Comparison of ENCODE assay signal across 2 cellular contexts in genomic region chr1:15915991-15916390, GRCh38.
TF ChIP-seq lines count a peak whose summit lies in the region.

No MANE protein-coding gene starts in this region.

TF ChIP-seq in SK-N-SH, 30 proteins besides CTCF, POLR2A, EP300 and RAD21 (continued from another document):
- TF ChIP-seq SIN3A (IDR thresholded peaks at IDR 0.05; ENCODE audit: borderline replicate concordance, low read depth, low read length) (no peak), CHD2 (IDR thresholded peaks at IDR 0.05; ENCODE audit: low read length, partially characterized antibody) (no peak), TCF12 (IDR thresholded peaks at IDR 0.05) (no peak), NRF1 (IDR thresholded peaks at IDR 0.05; ENCODE audit: low read depth, low read length) (no peak), MAX (IDR thresholded peaks at IDR 0.05; ENCODE audit: low read depth) (no peak)
- TF ChIP-seq, protein P1, sequence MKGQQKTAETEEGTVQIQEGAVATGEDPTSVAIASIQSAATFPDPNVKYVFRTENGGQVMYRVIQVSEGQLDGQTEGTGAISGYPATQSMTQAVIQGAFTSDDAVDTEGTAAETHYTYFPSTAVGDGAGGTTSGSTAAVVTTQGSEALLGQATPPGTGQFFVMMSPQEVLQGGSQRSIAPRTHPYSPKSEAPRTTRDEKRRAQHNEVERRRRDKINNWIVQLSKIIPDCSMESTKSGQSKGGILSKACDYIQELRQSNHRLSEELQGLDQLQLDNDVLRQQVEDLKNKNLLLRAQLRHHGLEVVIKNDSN (IDR thresholded peaks at IDR 0.05; ENCODE audit: borderline replicate concordance, low read depth) = no peak

TF ChIP-seq in SK-N-SH treated with all-trans-retinoic acid at 6 μM for 48 hours, 23 proteins besides CTCF, POLR2A, EP300 and RAD21 (continued from another document):
- TF ChIP-seq, protein P2, sequence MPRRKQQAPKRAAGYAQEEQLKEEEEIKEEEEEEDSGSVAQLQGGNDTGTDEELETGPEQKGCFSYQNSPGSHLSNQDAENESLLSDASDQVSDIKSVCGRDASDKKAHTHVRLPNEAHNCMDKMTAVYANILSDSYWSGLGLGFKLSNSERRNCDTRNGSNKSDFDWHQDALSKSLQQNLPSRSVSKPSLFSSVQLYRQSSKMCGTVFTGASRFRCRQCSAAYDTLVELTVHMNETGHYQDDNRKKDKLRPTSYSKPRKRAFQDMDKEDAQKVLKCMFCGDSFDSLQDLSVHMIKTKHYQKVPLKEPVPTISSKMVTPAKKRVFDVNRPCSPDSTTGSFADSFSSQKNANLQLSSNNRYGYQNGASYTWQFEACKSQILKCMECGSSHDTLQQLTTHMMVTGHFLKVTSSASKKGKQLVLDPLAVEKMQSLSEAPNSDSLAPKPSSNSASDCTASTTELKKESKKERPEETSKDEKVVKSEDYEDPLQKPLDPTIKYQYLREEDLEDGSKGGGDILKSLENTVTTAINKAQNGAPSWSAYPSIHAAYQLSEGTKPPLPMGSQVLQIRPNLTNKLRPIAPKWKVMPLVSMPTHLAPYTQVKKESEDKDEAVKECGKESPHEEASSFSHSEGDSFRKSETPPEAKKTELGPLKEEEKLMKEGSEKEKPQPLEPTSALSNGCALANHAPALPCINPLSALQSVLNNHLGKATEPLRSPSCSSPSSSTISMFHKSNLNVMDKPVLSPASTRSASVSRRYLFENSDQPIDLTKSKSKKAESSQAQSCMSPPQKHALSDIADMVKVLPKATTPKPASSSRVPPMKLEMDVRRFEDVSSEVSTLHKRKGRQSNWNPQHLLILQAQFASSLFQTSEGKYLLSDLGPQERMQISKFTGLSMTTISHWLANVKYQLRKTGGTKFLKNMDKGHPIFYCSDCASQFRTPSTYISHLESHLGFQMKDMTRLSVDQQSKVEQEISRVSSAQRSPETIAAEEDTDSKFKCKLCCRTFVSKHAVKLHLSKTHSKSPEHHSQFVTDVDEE (CRISPR knock-in tag; IDR thresholded peaks at IDR 0.05) = no peak
- TF ChIP-seq BACH2 (CRISPR knock-in tag; IDR thresholded peaks at IDR 0.05; ENCODE audit: borderline replicate concordance) (no peak), ZFP30 (CRISPR knock-in tag; IDR thresholded peaks at IDR 0.05) (no peak), PATZ1 (CRISPR knock-in tag; IDR thresholded peaks at IDR 0.05; ENCODE audit: borderline replicate concordance) (no peak)
